Comparison of ENCODE assay signal across 8 cellular contexts in genomic region chr4:74370912-74371311, GRCh38. TPM values are rescaled to one million over a fixed set of nuclear protein-coding genes. Genes with fewer than 3 reads are reported as not detected.
DNase-seq lines count a peak whose midpoint lies in the region; ATAC-seq and TF ChIP-seq lines count a peak whose summit lies in the region.

No MANE protein-coding gene starts in this region.

- H3K27me3 Mint-ChIP-seq in activated naive CD4-positive, alpha-beta T cell treated with anti-CD3 and anti-CD28 coated beads, Interleukin-2, amount 10 ng/mL, durations not matched to agents 7 days and 5 days, result peaks cover 5% of the 10 kb centered on the region
- peaks cover 8 to 25% of the 10 kb centered on the region in 2 donors for H3K27me3 Mint-ChIP-seq in natural killer cell (ENCODE audit: low read depth in 2 of 2)

- TF ChIP-seq CTCF in HL-60 (IDR thresholded peaks at IDR 0.05; ENCODE audit: insufficient read depth, low read length) (peak; percentile 82), epithelial cell of proximal tubule (conservative IDR thresholded peaks at IDR 0.05; ENCODE audit: low read depth, low read length) (peak; percentile 89), natural killer cell (IDR thresholded peaks at IDR 0.05) (peak; percentile 44)

- H3K27ac Mint-ChIP-seq in activated naive CD4-positive, alpha-beta T cell treated with anti-CD3 and anti-CD28 coated beads, Interleukin-2, amount 10 ng/mL, durations not matched to agents 7 days and 5 days, result no peak overlapping the region
- no peak overlapping the region for H3K27ac Mint-ChIP-seq in natural killer cell

- H3K27ac ChIP-seq in HL-60 (replicated peaks), result no peak overlapping the region

- no peaks in the 10 kb centered on the region for H3K36me3 Mint-ChIP-seq in activated naive CD4-positive, alpha-beta T cell treated with anti-CD3 and anti-CD28 coated beads, Interleukin-2, amount 10 ng/mL, durations not matched to agents 7 days and 5 days
- H3K36me3 Mint-ChIP-seq in natural killer cell, result no peaks in the 10 kb centered on the region

- no peak overlapping the region for H3K4me3 Mint-ChIP-seq in activated naive CD4-positive, alpha-beta T cell treated with anti-CD3 and anti-CD28 coated beads, Interleukin-2, amount 10 ng/mL, durations not matched to agents 7 days and 5 days
- H3K4me3 Mint-ChIP-seq in natural killer cell, result no peak overlapping the region

- H3K4me3 ChIP-seq in HL-60 (replicated peaks; ENCODE audit: insufficient read depth, low read length) (no peak overlapping the region), epithelial cell of proximal tubule (ENCODE audit: low read depth, low read length) (no peak overlapping the region)

- intact Hi-C loops in natural killer cell (cut with micrococcal nuclease), result no loop called here

- H3K9me3 Mint-ChIP-seq in activated naive CD4-positive, alpha-beta T cell treated with anti-CD3 and anti-CD28 coated beads, Interleukin-2, amount 10 ng/mL, durations not matched to agents 7 days and 5 days, result no peaks in the 10 kb centered on the region
- H3K9me3 Mint-ChIP-seq in natural killer cell, result no peaks in the 10 kb centered on the region

- H3K27me3 ChIP-seq in HL-60 (ENCODE audit: insufficient read depth, poor library complexity, severe bottlenecking), result no peaks in the 10 kb centered on the region

- CTCF ChIA-PET in activated naive CD4-positive, alpha-beta T cell treated with anti-CD3 and anti-CD28 coated beads, Interleukin-2, amount 10 ng/mL, durations not matched to agents 7 days and 5 days (lab: Charles Lee), result interaction anchor here (1.0 to 2.6 kb wide), 6 partner anchors 28 to 305 kb away, joined by 4 to 14 read pairs (median 6); no protein-coding TSS in a partner anchor

- no peaks in the 10 kb centered on the region for H3K4me1 Mint-ChIP-seq in activated naive CD4-positive, alpha-beta T cell treated with anti-CD3 and anti-CD28 coated beads, Interleukin-2, amount 10 ng/mL, durations not matched to agents 7 days and 5 days
- no peaks in the 10 kb centered on the region for H3K4me1 Mint-ChIP-seq in natural killer cell

- peak; percentile 82 for ATAC-seq in GM21528 (IDR thresholded peaks at IDR 0.05; ENCODE audit: low FRiP score, unreplicated experiment)
- peak; percentile 78 to 92 (median 88) for ATAC-seq in natural killer cell

- peak; percentile 30 for DNase-seq in activated naive CD4-positive, alpha-beta T cell treated with anti-CD3 and anti-CD28 coated beads, Interleukin-2, amount 10 ng/mL, durations not matched to agents 7 days and 5 days
- no peak for DNase-seq in activated naive CD4-positive, alpha-beta T cell treated with anti-CD3 and anti-CD28 coated beads, Interleukin-2, amount 50 U/mL, for 16 hours
- DNase-seq in HL-60 (ENCODE audit: low read depth in 1 of 2, low spot score in 1 of 2) (peak; percentile 22 to 58), SW 1271 (lab: John Stamatoyannopoulos, UW) (peak; percentile 1 to 62), epithelial cell of proximal tubule (ENCODE audit: low read depth) (no peak), natural killer cell (no peak)
- DNase-seq in effector CD8-positive, alpha-beta T cell (lab: John Stamatoyannopoulos, UW), result no peak

RNA-seq across cellular contexts. Expression of gene EREG, which starts 6.0 kb away (rescaled TPM):
- total RNA-seq in epithelial cell of proximal tubule (3.1 and 16.0 TPM in 2 replicates), natural killer cell (10 to 100 TPM in 1 of 3 donors, 1 to 10 TPM in 2; 2.3 to 23.3 (median 6.4) TPM)

Comparison
In these comparisons a context has a peak if more than half of its experiments do, and no peak if none do; other contexts are left out.
1. DNase-seq: peak in activated naive CD4-positive, alpha-beta T cell treated with anti-CD3 and anti-CD28 coated beads, Interleukin-2, amount 10 ng/mL, durations not matched to agents 7 days and 5 days (single experiment), HL-60 (2 of 2) and SW 1271 (2 of 2); none in activated naive CD4-positive, alpha-beta T cell treated with anti-CD3 and anti-CD28 coated beads, Interleukin-2, amount 50 U/mL, for 16 hours (single experiment), epithelial cell of proximal tubule (single experiment), natural killer cell (single experiment) and effector CD8-positive, alpha-beta T cell (single experiment).
2. Peak in every context shown above with its lines, with median percentiles within 50 percentile points of each other: CTCF ChIP-seq.